In genomic region chr2:172968061-172968469, GRCh38 we compare ENCODE assay signal across 12 cellular contexts.
DNase-seq lines count a peak whose midpoint lies in the region; ATAC-seq and TF ChIP-seq lines count a peak whose summit lies in the region.
"Had no signal": no experiment of that assay in that cellular context is flagged by ENCODE, and none has a peak within 500 bp of the region (broad histone marks: within the 10 kb centered on the region; RNA-seq: fewer than 3 reads in every experiment).

No MANE protein-coding gene starts in this region.

- H3K4me1 Mint-ChIP-seq in activated CD4-positive, alpha-beta memory T cell treated with anti-CD3 and anti-CD28 coated beads for 36 hours (ENCODE audit: low read depth), result peaks cover 7% of the 10 kb centered on the region

- H3K36me3 Mint-ChIP-seq in activated CD4-positive, alpha-beta memory T cell treated with anti-CD3 and anti-CD28 coated beads for 36 hours, result no peaks in the 10 kb centered on the region

- H3K27me3 Mint-ChIP-seq in activated CD4-positive, alpha-beta memory T cell treated with anti-CD3 and anti-CD28 coated beads for 36 hours, result peaks cover 2% of the 10 kb centered on the region

- H3K9me3 Mint-ChIP-seq in activated CD4-positive, alpha-beta memory T cell treated with anti-CD3 and anti-CD28 coated beads for 36 hours, result no peaks in the 10 kb centered on the region

- no peak overlapping the region for H3K27ac Mint-ChIP-seq in activated CD4-positive, alpha-beta memory T cell treated with anti-CD3 and anti-CD28 coated beads for 36 hours

- POLR2A ChIA-PET in activated CD4-positive, alpha-beta memory T cell treated with anti-CD3 and anti-CD28 coated beads for 36 hours (lab: Charles Lee), result no interaction called here

- no peak overlapping the region for H3K27ac ChIP-seq in testis
- H3K27ac ChIP-seq: epithelial cell of prostate had no signal

- in situ Hi-C loops in HAP-1 (cut with MboI; ENCODE audit: low sequenced_read_pairs), result no loop called here

- no peak for TF ChIP-seq POLR2A in testis (IDR thresholded peaks at IDR 0.05)

- CTCF ChIA-PET in activated CD4-positive, alpha-beta memory T cell treated with anti-CD3 and anti-CD28 coated beads for 36 hours (lab: Charles Lee), result no interaction called here

- H3K36me3 ChIP-seq in testis (ENCODE audit: low read depth, missing control alignments) (no peaks in the 10 kb centered on the region), HAP-1 (replicated peaks) (no peaks in the 10 kb centered on the region)

- DNase-seq in HT1080 (ENCODE audit: low read depth), result peak; percentile 90
- DNase-seq in cardiac fibroblast (ENCODE audit: low read depth in 2 of 2), result peak; percentile 92 to 96
- peak; percentile 94 for DNase-seq in left lobe of liver (ENCODE audit: low spot score)
- peak; percentile 36 for DNase-seq in testis
- no peak for DNase-seq in COR-L47 (lab: John Stamatoyannopoulos, UW)
- no peak for DNase-seq in HAP-1 (ENCODE audit: low spot score in 2 of 2)
- no peak for DNase-seq in activated CD4-positive, alpha-beta memory T cell treated with anti-CD3 and anti-CD28 coated beads for 36 hours
- DNase-seq: GDM1, NCI-H524 treated with DMSO at 0.1 percent for 48 hours had no signal

- no peak overlapping the region for H3K4me3 Mint-ChIP-seq in activated CD4-positive, alpha-beta memory T cell treated with anti-CD3 and anti-CD28 coated beads for 36 hours

- H3K4me3 ChIP-seq in cardiac fibroblast (replicated peaks in 1 of 2; ENCODE audit: low read depth in 2 of 2, low read length in 2 of 2) (no peak overlapping the region), testis (no peak overlapping the region), HAP-1 (no peak overlapping the region)
- H3K4me3 ChIP-seq: K562 had no signal

- H3K27me3 ChIP-seq in testis (no peaks in the 10 kb centered on the region), HAP-1 (ENCODE audit: low read depth) (no peaks in the 10 kb centered on the region; the same call in 1 of the 2 replicates)

- no peak for TF ChIP-seq CTCF in cardiac fibroblast (IDR thresholded peaks at IDR 0.05; ENCODE audit: low read depth, low read length)
- TF ChIP-seq CTCF in testis (IDR thresholded peaks at IDR 0.05), result no peak

- H3K9me3 ChIP-seq in testis (no peaks in the 10 kb centered on the region), HAP-1 (no peaks in the 10 kb centered on the region)

- intact Hi-C loops in testis (cut with DNase I; ENCODE audit: low total_unique reads), result no loop called here
- intact Hi-C loops in activated CD4-positive, alpha-beta memory T cell treated with anti-CD3 and anti-CD28 coated beads for 36 hours (cut with micrococcal nuclease), result no loop called here

- 50 to 56% methylated on average over 7 of the region's 7 CpGs for WGBS in testis, 2 donors

- H3K4me1 ChIP-seq in testis (no peaks in the 10 kb centered on the region), HAP-1 (peaks cover 5% of the 10 kb centered on the region; the same call in 1 of the 2 replicates)

- ATAC-seq in left lobe of liver, result peak; percentile 77
- no peak for ATAC-seq in GM19455 (IDR thresholded peaks at IDR 0.05; ENCODE audit: unreplicated experiment)
- ATAC-seq: K562 had no signal

Comparison
In these comparisons a context has a peak if more than half of its experiments do, and no peak if none do; other contexts are left out.
1. DNase-seq: peak in HT1080 (single experiment), cardiac fibroblast (2 of 2), left lobe of liver (single experiment) and testis (single experiment); none in COR-L47 (single experiment), HAP-1 (0 of 2) and activated CD4-positive, alpha-beta memory T cell treated with anti-CD3 and anti-CD28 coated beads for 36 hours (single experiment).